In the genomic region with DNA sequence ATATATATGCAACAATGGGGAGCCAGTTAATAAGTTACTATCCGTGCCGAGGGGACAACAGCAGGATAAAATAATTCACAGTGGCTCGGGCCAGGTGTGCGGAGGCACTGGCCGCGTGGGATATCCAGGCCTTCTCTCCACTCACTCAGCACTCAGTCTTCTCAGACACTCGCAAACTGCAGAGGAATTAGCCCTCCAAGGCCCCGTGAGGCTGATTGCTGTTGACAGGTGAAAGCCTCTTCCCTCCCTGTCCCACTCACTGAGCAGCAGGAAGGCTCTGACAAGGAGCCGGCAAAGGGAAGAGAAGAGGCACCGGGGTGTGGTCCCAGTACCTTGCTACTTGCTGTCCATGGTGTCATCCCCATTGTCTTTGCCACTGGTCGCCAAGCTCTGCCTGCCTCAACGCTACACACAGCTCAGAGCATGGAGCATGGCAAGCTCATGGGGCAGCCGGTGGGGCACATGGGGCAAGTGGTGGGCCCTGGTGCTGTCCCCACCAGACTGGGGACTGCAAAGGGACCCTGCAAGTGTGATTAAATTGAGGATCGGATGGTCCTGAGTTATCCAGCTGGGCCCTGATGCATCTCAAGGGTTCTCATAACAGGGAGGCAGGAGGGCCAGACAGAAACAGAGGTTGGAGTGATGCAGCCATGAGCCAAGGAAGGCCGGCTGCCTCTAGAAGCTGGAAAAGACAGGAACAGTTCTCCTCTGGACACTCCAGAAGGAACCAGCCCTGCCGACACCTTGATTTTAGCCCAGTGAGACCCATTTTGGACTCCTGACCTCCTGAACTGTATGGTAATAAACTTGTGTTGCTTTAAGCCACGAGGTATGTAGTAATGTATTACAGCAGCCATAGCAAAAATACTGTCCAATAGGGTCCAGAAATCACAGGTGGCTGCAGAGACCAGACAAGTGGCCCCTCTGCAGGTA, we compare ENCODE assay signal across 16 cellular contexts.
DNase-seq lines count a peak whose midpoint lies in the region; ATAC-seq and TF ChIP-seq lines count a peak whose summit lies in the region.
"Had no signal": no experiment of that assay in that cellular context is flagged by ENCODE, and none has a peak within 500 bp of the region (broad histone marks: within the 10 kb centered on the region; RNA-seq: fewer than 3 reads in every experiment).

No MANE protein-coding gene starts in this region.

- H3K4me3 ChIP-seq in GM23338 (no peak overlapping the region), WERI-Rb-1 (ENCODE audit: low read depth, low read length) (no peak overlapping the region), gastrocnemius medialis (no peak overlapping the region), tibial nerve (no peak overlapping the region)
- H3K4me3 ChIP-seq: HAP-1 had no signal

- H3K27ac ChIP-seq in GM23338 (ENCODE audit: low read depth) (no peak overlapping the region), WERI-Rb-1 (peak overlapping the region; percentile 63), gastrocnemius medialis (peak overlapping the region; percentile 67 to 79 (median 70)), tibial nerve (no peak overlapping the region)

- H3K4me2 ChIP-seq in GM23338: no peak overlapping the region
- H3K4me2 ChIP-seq: SK-N-SH had no signal

- no peaks in the 10 kb centered on the region for H3K27me3 ChIP-seq in GM23338 (ENCODE audit: insufficient read depth)
- H3K27me3 ChIP-seq in WERI-Rb-1 (ENCODE audit: insufficient read depth, low read depth, severe bottlenecking): no peaks in the 10 kb centered on the region
- H3K27me3 ChIP-seq in gastrocnemius medialis: no peaks in the 10 kb centered on the region
- no peaks in the 10 kb centered on the region for H3K27me3 ChIP-seq in tibial nerve

- H3K36me3 ChIP-seq in GM23338 (ENCODE audit: insufficient read depth): no peaks in the 10 kb centered on the region
- no peaks in the 10 kb centered on the region for H3K36me3 ChIP-seq in WERI-Rb-1
- H3K36me3 ChIP-seq in gastrocnemius medialis: no peaks in the 10 kb centered on the region
- H3K36me3 ChIP-seq in tibial nerve: no peaks in the 10 kb centered on the region
- H3K36me3 ChIP-seq: HAP-1 had no signal

- ATAC-seq in GM23338 (no peak), left lobe of liver (no peak), gastrocnemius medialis (peak; percentile 28 to 42)

- no peaks in the 10 kb centered on the region for H4K20me1 ChIP-seq in GM23338 (replicated peaks; ENCODE audit: insufficient read depth)

- no peaks in the 10 kb centered on the region for H3K79me2 ChIP-seq in GM23338 (replicated peaks; ENCODE audit: insufficient read depth)

- H3K4me3 Mint-ChIP-seq in GM23338: no peak overlapping the region
- H3K4me3 Mint-ChIP-seq: CD4-positive, CD25-positive, alpha-beta regulatory T cell had no signal

- H3F3A ChIP-seq in GM23338 (replicated peaks; ENCODE audit: low read depth): no peaks in the 10 kb centered on the region

- H3K9me2 ChIP-seq in GM23338 (ENCODE audit: insufficient read depth): no peaks in the 10 kb centered on the region
- H3K9me2 ChIP-seq: SK-N-SH had no signal

- peaks cover 2% of the 10 kb centered on the region; the same call in 1 of the 3 replicates for H3K36me3 Mint-ChIP-seq in GM23338 (ENCODE audit: low read depth)

- no peak for TF ChIP-seq CTCF in GM23338 (conservative IDR thresholded peaks at IDR 0.05; ENCODE audit: low read depth in 2 of 2)
- no peak for TF ChIP-seq CTCF in WERI-Rb-1 (IDR thresholded peaks at IDR 0.05; ENCODE audit: low read depth, low read length)
- TF ChIP-seq CTCF in gastrocnemius medialis (IDR thresholded peaks at IDR 0.05 in 4 of 5, conservative IDR thresholded peaks at IDR 0.05 in 1 of 5): no peak
- TF ChIP-seq CTCF in tibial nerve (IDR thresholded peaks at IDR 0.05): no peak
- TF ChIP-seq CTCF in GM13977 (IDR thresholded peaks at IDR 0.05; ENCODE audit: extremely low read depth, insufficient read depth, missing control alignments): no peak

- TF ChIP-seq POLR2A in gastrocnemius medialis (IDR thresholded peaks at IDR 0.05): no peak
- TF ChIP-seq POLR2A in tibial nerve (IDR thresholded peaks at IDR 0.05): no peak

- no peak overlapping the region for H3K27ac Mint-ChIP-seq in GM23338
- H3K27ac Mint-ChIP-seq: CD4-positive, CD25-positive, alpha-beta regulatory T cell had no signal

- H3K9me3 ChIP-seq in WERI-Rb-1 (ENCODE audit: severe bottlenecking): peaks cover 16% of the 10 kb centered on the region
- no peaks in the 10 kb centered on the region for H3K9me3 ChIP-seq in gastrocnemius medialis
- peaks cover 0 to 16% (median 0%) of the 10 kb centered on the region in 4 donors for H3K9me3 ChIP-seq in tibial nerve
- H3K9me3 ChIP-seq: SK-N-SH had no signal

- H3K4me1 Mint-ChIP-seq in GM23338: peaks cover 21% of the 10 kb centered on the region

- DNase-seq in GM23338 (ENCODE audit: low spot score) (no peak), WERI-Rb-1 (peak; percentile 92), left lobe of liver (ENCODE audit: low spot score) (peak; percentile 21), gastrocnemius medialis (no peak), tibial nerve (ENCODE audit: low spot score in 2 of 2) (no peak), GM13977 (ENCODE audit: low spot score) (no peak), putamen (ENCODE audit: low spot score) (no peak)
- DNase-seq in activated naive CD4-positive, alpha-beta T cell treated with anti-CD3 and anti-CD28 coated beads, Interleukin-2, amount 50 U/mL, for 16 hours: no peak
- DNase-seq: ACHN; Calu3; CD4-positive, CD25-positive, alpha-beta regulatory T cell; NCI-H1436; NCI-H2081 treated with DMSO at 0.1 percent for 48 hours; NCI-H226; SK-N-SH had no signal

- H3K9me3 Mint-ChIP-seq in GM23338: peaks cover 3% of the 10 kb centered on the region; the same call in 1 of the 3 replicates

- H2AFZ ChIP-seq in GM23338: peak overlapping the region; percentile 52

- 85% methylated on average over 17 of the region's 17 CpGs for WGBS in tibial nerve, 2 donors

- TF ChIP-seq EP300 in tibial nerve (IDR thresholded peaks at IDR 0.05): no peak

- peaks cover 9% of the 10 kb centered on the region for H3K27me3 Mint-ChIP-seq in GM23338 (ENCODE audit: insufficient read depth, low read depth, poor library complexity)

- H3K4me1 ChIP-seq in GM23338 (ENCODE audit: insufficient read depth) (peaks cover 10% of the 10 kb centered on the region; the same call in 1 of the 2 replicates), gastrocnemius medialis (peaks cover 15 to 41% of the 10 kb centered on the region in 2 donors), tibial nerve (peaks cover 0 to 12% (median 3%) of the 10 kb centered on the region in 4 donors)
- H3K4me1 ChIP-seq: HAP-1 had no signal

- in situ Hi-C loops in gastrocnemius medialis (cut with MboI; ENCODE audit: low sequenced_read_pairs in 4 of 4): no loop called here
- in situ Hi-C loops in GM13977 (cut with MboI; ENCODE audit: low pct_unique_long_range_greater_than_20kb, low sequenced_read_pairs, unreplicated experiment): no loop called here

- intact Hi-C loops in gastrocnemius medialis (cut with DNase I; ENCODE audit: low total_unique reads): no loop called here

TF ChIP-seq in GM23338, 12 proteins besides CTCF, POLR2A, EP300 and RAD21:
- TF ChIP-seq JUNB (IDR thresholded peaks at IDR 0.05; ENCODE audit: unreplicated experiment): no peak
- TF ChIP-seq, protein P1, sequence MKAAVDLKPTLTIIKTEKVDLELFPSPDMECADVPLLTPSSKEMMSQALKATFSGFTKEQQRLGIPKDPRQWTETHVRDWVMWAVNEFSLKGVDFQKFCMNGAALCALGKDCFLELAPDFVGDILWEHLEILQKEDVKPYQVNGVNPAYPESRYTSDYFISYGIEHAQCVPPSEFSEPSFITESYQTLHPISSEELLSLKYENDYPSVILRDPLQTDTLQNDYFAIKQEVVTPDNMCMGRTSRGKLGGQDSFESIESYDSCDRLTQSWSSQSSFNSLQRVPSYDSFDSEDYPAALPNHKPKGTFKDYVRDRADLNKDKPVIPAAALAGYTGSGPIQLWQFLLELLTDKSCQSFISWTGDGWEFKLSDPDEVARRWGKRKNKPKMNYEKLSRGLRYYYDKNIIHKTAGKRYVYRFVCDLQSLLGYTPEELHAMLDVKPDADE (IDR thresholded peaks at IDR 0.05): no peak
TF ChIP-seq in GM23338: peak in this region for 0.

Comparison
In these comparisons a context has a peak if more than half of its experiments do, and no peak if none do; other contexts are left out.
1. ATAC-seq: peak in gastrocnemius medialis (2 of 2); none in GM23338 (single experiment) and left lobe of liver (single experiment).
2. DNase-seq: peak in WERI-Rb-1 (single experiment) and left lobe of liver (single experiment); none in GM23338 (single experiment), gastrocnemius medialis (0 of 2), tibial nerve (0 of 2), GM13977 (single experiment), activated naive CD4-positive, alpha-beta T cell treated with anti-CD3 and anti-CD28 coated beads, Interleukin-2, amount 50 U/mL, for 16 hours (single experiment) and putamen (single experiment).
3. H3K27ac ChIP-seq: peak in WERI-Rb-1 (single experiment) and gastrocnemius medialis (4 of 4); none in GM23338 (single experiment) and tibial nerve (0 of 4).